8 cellular contexts compared by ENCODE assay signal in genomic region chr11:66579017-66579606, GRCh38. TPM values are rescaled to one million over a fixed set of nuclear protein-coding genes. Genes with fewer than 3 reads are reported as not detected.
DNase-seq lines count a peak whose midpoint lies in the region; ATAC-seq and TF ChIP-seq lines count a peak whose summit lies in the region.

No MANE protein-coding gene starts in this region.

- H3K79me1 ChIP-seq in neuronal stem cell (ENCODE audit: low read depth, low read length) = no peaks in the 10 kb centered on the region

- H3K9me3 Mint-ChIP-seq in activated T-helper 17 cell treated with anti-CD3 and anti-CD28 coated beads, Interleukin-2, amount 50 U/mL, for 72 hours = peaks cover 3% of the 10 kb centered on the region

- peak; percentile 59 for DNase-seq in AG10803 (ENCODE audit: low read depth)
- DNase-seq in Panc1 (ENCODE audit: low read depth, low spot score) = no peak
- DNase-seq in fibroblast of the aortic adventitia (ENCODE audit: low read depth) = peak; percentile 74
- peak; percentile 64 for DNase-seq in neuronal stem cell (ENCODE audit: low spot score)
- peak; percentile 58 for DNase-seq in stromal cell of bone marrow (ENCODE audit: low read depth)

- H3K27ac ChIP-seq in HEK293 (ENCODE audit: extremely low read depth, low read depth, low read length) (no peak overlapping the region), Panc1 (ENCODE audit: low read length) (no peak overlapping the region), neuronal stem cell (replicated peaks; ENCODE audit: low read length) (no peak overlapping the region)

- no peak overlapping the region for H3K27ac Mint-ChIP-seq in activated T-helper 17 cell treated with anti-CD3 and anti-CD28 coated beads, Interleukin-2, amount 50 U/mL, for 72 hours

- TF ChIP-seq CTCF in AG10803 (conservative IDR thresholded peaks at IDR 0.05; ENCODE audit: low read length) (peak; percentile 78), HEK293 (tag by site-specific recombination; IDR thresholded peaks at IDR 0.05) (peak; percentile 65; the same call in 1 of the 2 replicates), Panc1 (IDR thresholded peaks at IDR 0.05) (peak; percentile 93), fibroblast of the aortic adventitia (IDR thresholded peaks at IDR 0.05; ENCODE audit: insufficient read depth, low read length) (peak; percentile 80)

- H4K91ac ChIP-seq in neuronal stem cell (ENCODE audit: low read depth, low read length, poor library complexity) = no peak overlapping the region

- no peak overlapping the region for H4K8ac ChIP-seq in neuronal stem cell (ENCODE audit: low read depth, low read length)

- H3K36me3 ChIP-seq in HEK293 (ENCODE audit: control insufficient read depth in 2 of 2, insufficient read depth in 1 of 2, low read length in 2 of 2) = no peaks in the 10 kb centered on the region
- H3K36me3 ChIP-seq in Panc1 (ENCODE audit: control insufficient read depth, insufficient read depth, low read length) = no peaks in the 10 kb centered on the region
- H3K36me3 ChIP-seq in neuronal stem cell (replicated peaks in 1 of 2; ENCODE audit: control insufficient read depth in 2 of 2, insufficient read depth in 2 of 2, low read length in 2 of 2) = no peaks in the 10 kb centered on the region

- no peak overlapping the region for H2BK12ac ChIP-seq in neuronal stem cell (ENCODE audit: low read length)

- no peaks in the 10 kb centered on the region for H3K9me3 ChIP-seq in HEK293 (ENCODE audit: control insufficient read depth, insufficient read depth, low read depth, low read length)
- H3K9me3 ChIP-seq in Panc1 (ENCODE audit: control insufficient read depth, insufficient read depth, low read depth, low read length) = peaks cover 3% of the 10 kb centered on the region; the same call in 1 of the 2 replicates
- peaks cover 0 to 8% of the 10 kb centered on the region in 2 donors for H3K9me3 ChIP-seq in neuronal stem cell (replicated peaks in 1 of 2; ENCODE audit: control insufficient read depth in 2 of 2, insufficient read depth in 1 of 2, low read depth in 1 of 2, low read length in 2 of 2)

- no peak overlapping the region for H2BK5ac ChIP-seq in neuronal stem cell (ENCODE audit: low read length)

- no peak overlapping the region for H3K14ac ChIP-seq in neuronal stem cell (ENCODE audit: low read length)

- H2BK120ac ChIP-seq in neuronal stem cell (ENCODE audit: low read depth, low read length) = peak overlapping the region; percentile 42

- H3K23ac ChIP-seq in neuronal stem cell (ENCODE audit: low read depth, low read length, poor library complexity) = no peak overlapping the region

- H3K18ac ChIP-seq in neuronal stem cell (ENCODE audit: low read length) = peak overlapping the region; percentile 28

- POLR2A ChIA-PET in HEK293 (lab: Yijun Ruan, JAX) (interaction anchor here (0.7 kb wide), 1 partner anchor 44 kb away, joined by 3 read pairs; no protein-coding TSS in a partner anchor), Panc1 (lab: Charles Lee) (no interaction called here)

- no peak overlapping the region for H2BK15ac ChIP-seq in neuronal stem cell (ENCODE audit: low read length)

- no peak overlapping the region for H3K9ac ChIP-seq in neuronal stem cell (ENCODE audit: low read depth, low read length, poor library complexity)

- in situ Hi-C loops in Panc1 (cut with HindIII; ENCODE audit: low pct_unique_long_range_greater_than_20kb, low sequenced_read_pairs) = no loop called here

- H2AK5ac ChIP-seq in neuronal stem cell (ENCODE audit: low read depth, low read length) = no peak overlapping the region

- peaks cover 13% of the 10 kb centered on the region for H3K27me3 Mint-ChIP-seq in activated T-helper 17 cell treated with anti-CD3 and anti-CD28 coated beads, Interleukin-2, amount 50 U/mL, for 72 hours

- H3K4me2 ChIP-seq in neuronal stem cell (ENCODE audit: insufficient read depth, low read length, poor library complexity, severe bottlenecking) = peak overlapping the region; percentile 13

- peak overlapping the region; percentile 30 for H2AFZ ChIP-seq in neuronal stem cell (ENCODE audit: low read length)

- H3K4me3 ChIP-seq in AG10803 (ENCODE audit: low read length) (no peak overlapping the region), HEK293 (ENCODE audit: low read depth, low read length) (no peak overlapping the region), Panc1 (ENCODE audit: low read depth in 2 of 2, low read length in 2 of 2) (no peak overlapping the region), fibroblast of the aortic adventitia (ENCODE audit: low read depth, low read length) (no peak overlapping the region), neuronal stem cell (ENCODE audit: low read length in 2 of 2) (no peak overlapping the region)

- H3K27me3 ChIP-seq in Panc1 (ENCODE audit: control insufficient read depth, insufficient read depth, low read length) (no peaks in the 10 kb centered on the region), neuronal stem cell (ENCODE audit: control insufficient read depth in 3 of 3, insufficient read depth in 3 of 3, low read depth in 1 of 3, low read length in 3 of 3) (peaks cover 0 to 3% (median 0%) of the 10 kb centered on the region in 3 experiments)

- H3K4me1 ChIP-seq in HEK293 (ENCODE audit: control insufficient read depth, insufficient read depth, low read length) (no peaks in the 10 kb centered on the region), Panc1 (ENCODE audit: control insufficient read depth, insufficient read depth, low read length) (no peaks in the 10 kb centered on the region), neuronal stem cell (ENCODE audit: control insufficient read depth in 2 of 2, insufficient read depth in 1 of 2, low read depth in 1 of 2, low read length in 2 of 2) (peaks cover 0 to 3% of the 10 kb centered on the region in 2 donors)

- H3K4me3 Mint-ChIP-seq in activated T-helper 17 cell treated with anti-CD3 and anti-CD28 coated beads, Interleukin-2, amount 50 U/mL, for 72 hours = peak overlapping the region; percentile 36

- CTCF ChIA-PET in HEK293 (lab: Yijun Ruan, JAX) (interaction anchor here (0.7 to 6.0 kb wide), 12 partner anchors 12 to 173 kb away, joined by 3 to 81 read pairs (median 4); partner anchors contain the start of genes CCDC87, CCS and RBM4B), Panc1 (lab: Charles Lee) (interaction anchor here (0.9 to 1.0 kb wide), 2 partner anchors 40 to 99 kb away, joined by 3 to 7 read pairs; partner anchors contain the start of gene RBM4B)

- H3K36me3 Mint-ChIP-seq in activated T-helper 17 cell treated with anti-CD3 and anti-CD28 coated beads, Interleukin-2, amount 50 U/mL, for 72 hours (ENCODE audit: low read depth) = no peaks in the 10 kb centered on the region

- WGBS in neuronal stem cell (ENCODE audit: extremely low coverage in 2 of 2, insufficient read length in 2 of 2, insufficient replicate concordance in 1 of 2), 2 donors = no CpG with 5 or more reads among the region's 25 CpGs

- ATAC-seq in Panc1 (peak; percentile 89), HG02884 (IDR thresholded peaks at IDR 0.05; ENCODE audit: unreplicated experiment) (no peak)
- ATAC-seq in activated T-helper 17 cell treated with anti-CD3 and anti-CD28 coated beads, Interleukin-2, amount 50 U/mL, for 72 hours (replicated peaks) = peak; percentile 95

- H3K4ac ChIP-seq in neuronal stem cell (ENCODE audit: low read length) = no peak overlapping the region

- BruUV-seq in Panc1 (replicated peaks; lab: Mats Ljungman, UMichigan) = no TSS peak

- intact Hi-C loops in Panc1 (cut with micrococcal nuclease; ENCODE audit: unreplicated experiment) = loop anchor here (10.0 kb wide), 1 partner anchor 96 kb away; the partner anchor contains the start of gene RBM4B

- H3K4me1 Mint-ChIP-seq in activated T-helper 17 cell treated with anti-CD3 and anti-CD28 coated beads, Interleukin-2, amount 50 U/mL, for 72 hours = peaks cover 21% of the 10 kb centered on the region

TF ChIP-seq in HEK293, 187 proteins besides CTCF, POLR2A, EP300 and RAD21 (continues in another document):
- TF ChIP-seq ZNF600 (tag by site-specific recombination; IDR thresholded peaks at IDR 0.05) = peak; percentile 61
- no peak for TF ChIP-seq ZNF202 (tag by site-specific recombination; IDR thresholded peaks at IDR 0.05; ENCODE audit: borderline replicate concordance)

RNA-seq across cellular contexts. Expression of gene CTSF, which starts 10.7 kb away (rescaled TPM):
- total RNA-seq in Panc1 (2021; ENCODE audit: unreplicated experiment) = 28.7 TPM
- polyA plus RNA-seq in Panc1 (2012; ENCODE audit: insufficient read length) = 42.0 TPM
- total RNA-seq in activated T-helper 17 cell treated with anti-CD3 and anti-CD28 coated beads, Interleukin-2, amount 50 U/mL, for 72 hours = 10 to 100 TPM in 1 of 2 donors, 1 to 10 TPM in 1; 4.1 to 12.9 TPM
- 35.0 and 47.1 TPM in 2 replicates for total RNA-seq in fibroblast of the aortic adventitia (ENCODE audit: low replicate concordance)
- 1.3 TPM for polyA plus RNA-seq in neuronal stem cell (2013, experiment 1 of 2)
- 1.2 TPM for polyA plus RNA-seq in neuronal stem cell (2013, experiment 2 of 2)

RNA-seq across cellular contexts. Expression of gene CCDC87, which starts 13.8 kb away (rescaled TPM):
- total RNA-seq in Panc1 (2021; ENCODE audit: unreplicated experiment) = 2.0 TPM
- polyA plus RNA-seq in Panc1 (2012; ENCODE audit: insufficient read length) = 1.0 TPM
- under 1 TPM; 0.11 to 0.15 TPM for total RNA-seq in activated T-helper 17 cell treated with anti-CD3 and anti-CD28 coated beads, Interleukin-2, amount 50 U/mL, for 72 hours
- 0.45 and 1.1 TPM in 2 replicates for total RNA-seq in fibroblast of the aortic adventitia (ENCODE audit: low replicate concordance)
- polyA plus RNA-seq in neuronal stem cell (2013, experiment 1 of 2) = 0.13 TPM
- polyA plus RNA-seq in neuronal stem cell (2013, experiment 2 of 2) = 0.14 TPM

RNA-seq across cellular contexts. Expression of gene CCS, which starts 13.9 kb away (rescaled TPM):
- total RNA-seq in Panc1 (2021; ENCODE audit: unreplicated experiment) (55.3 TPM), fibroblast of the aortic adventitia (ENCODE audit: low replicate concordance) (28.3 and 54.4 TPM in 2 replicates)
- polyA plus RNA-seq in Panc1 (2012; ENCODE audit: insufficient read length) = 68.6 TPM
- total RNA-seq in activated T-helper 17 cell treated with anti-CD3 and anti-CD28 coated beads, Interleukin-2, amount 50 U/mL, for 72 hours = 10 to 100 TPM; 27.5 to 35.1 TPM
- polyA plus RNA-seq in neuronal stem cell (2013, experiment 1 of 2) = 39.5 TPM
- 39.5 TPM for polyA plus RNA-seq in neuronal stem cell (2013, experiment 2 of 2)

RNA-seq across cellular contexts. Expression of gene ACTN3, which starts 32.4 kb away (rescaled TPM):
- 0.13 TPM for total RNA-seq in Panc1 (2021; ENCODE audit: unreplicated experiment)
- 1.1 TPM for polyA plus RNA-seq in Panc1 (2012; ENCODE audit: insufficient read length)
- total RNA-seq in activated T-helper 17 cell treated with anti-CD3 and anti-CD28 coated beads, Interleukin-2, amount 50 U/mL, for 72 hours = 1 to 10 TPM in 1 of 2 donors, under 1 TPM in 1; 0.58 to 3.0 TPM
- total RNA-seq in fibroblast of the aortic adventitia (ENCODE audit: low replicate concordance) = not detected in 2 replicates
- 15.3 TPM for polyA plus RNA-seq in neuronal stem cell (2013, experiment 1 of 2)
- polyA plus RNA-seq in neuronal stem cell (2013, experiment 2 of 2) = 14.8 TPM

RNA-seq across cellular contexts. Expression of gene ZDHHC24, which starts 33.3 kb away (rescaled TPM):
- total RNA-seq in Panc1 (2021; ENCODE audit: unreplicated experiment) (29.5 TPM), fibroblast of the aortic adventitia (ENCODE audit: low replicate concordance) (8.6 and 11.0 TPM in 2 replicates)
- 37.4 TPM for polyA plus RNA-seq in Panc1 (2012; ENCODE audit: insufficient read length)
- total RNA-seq in activated T-helper 17 cell treated with anti-CD3 and anti-CD28 coated beads, Interleukin-2, amount 50 U/mL, for 72 hours = 10 to 100 TPM in 1 of 2 donors, 1 to 10 TPM in 1; 8.7 to 12.6 TPM
- polyA plus RNA-seq in neuronal stem cell (2013, experiment 1 of 2) = 5.8 TPM
- polyA plus RNA-seq in neuronal stem cell (2013, experiment 2 of 2) = 5.8 TPM
